8 cellular contexts compared by ENCODE assay signal in genomic region chr11:46117842-46118241, GRCh38. TPM values are rescaled to one million over a fixed set of nuclear protein-coding genes. Genes with fewer than 3 reads are reported as not detected.
DNase-seq lines count a peak whose midpoint lies in the region; ATAC-seq and TF ChIP-seq lines count a peak whose summit lies in the region.

No MANE protein-coding gene starts in this region.

- no peak overlapping the region for H3K18ac ChIP-seq in IMR-90 (ENCODE audit: low read depth, low read length)

- dilution Hi-C loops in IMR-90 (cut with HindIII; ENCODE audit: low sequenced_read_pairs, unreplicated experiment), result no loop called here

- ATAC-seq in IMR-90 (ENCODE audit: low read depth), result no peak
- ATAC-seq in activated naive CD8-positive, alpha-beta T cell treated with anti-CD3 and anti-CD28 coated beads, Interleukin-2, amount 50 U/mL, for 24 hours, result no peak
- ATAC-seq in natural killer cell treated with Interleukin-12 subunit alpha and Interleukin-12 subunit beta and Interleukin-15 and Interleukin-18, amount 100 ng/mL, for 72 hours, result no peak
- ATAC-seq in HG02798 (IDR thresholded peaks at IDR 0.05; ENCODE audit: poor library complexity, unreplicated experiment), result no peak

- CTCF ChIA-PET in IMR-90 (lab: Yijun Ruan, JAX), result interaction anchor here (1.1 to 2.4 kb wide), 2 partner anchors 11 to 153 kb away, joined by 5 to 6 read pairs; no protein-coding TSS in a partner anchor

- H2AFZ ChIP-seq in IMR-90 (replicated peaks; ENCODE audit: low read length, poor library complexity), result no peak overlapping the region

- H3K27me3 ChIP-seq in IMR-90 (ENCODE audit: control insufficient read depth, insufficient read depth, low read length), result no peaks in the 10 kb centered on the region

- H3K4me1 Mint-ChIP-seq in activated naive CD8-positive, alpha-beta T cell treated with anti-CD3 and anti-CD28 coated beads, Interleukin-2, amount 50 U/mL, for 24 hours, result peaks cover 63% of the 10 kb centered on the region
- peaks cover 36 to 55% of the 10 kb centered on the region in 2 donors for H3K4me1 Mint-ChIP-seq in natural killer cell treated with Interleukin-12 subunit alpha and Interleukin-12 subunit beta and Interleukin-15 and Interleukin-18, amount 100 ng/mL, for 72 hours (ENCODE audit: low read depth in 2 of 2)

- no peaks in the 10 kb centered on the region for H3K9me3 ChIP-seq in IMR-90 (ENCODE audit: control insufficient read depth, insufficient read depth, low read length)

- no peak overlapping the region for H2BK20ac ChIP-seq in IMR-90 (ENCODE audit: low read depth, low read length)

- H3K4me2 ChIP-seq in IMR-90 (ENCODE audit: low read depth, low read length), result peak overlapping the region; percentile 25

- peaks cover 2% of the 10 kb centered on the region for H3K36me3 Mint-ChIP-seq in activated naive CD8-positive, alpha-beta T cell treated with anti-CD3 and anti-CD28 coated beads, Interleukin-2, amount 50 U/mL, for 24 hours (ENCODE audit: low read depth)
- H3K36me3 Mint-ChIP-seq in natural killer cell treated with Interleukin-12 subunit alpha and Interleukin-12 subunit beta and Interleukin-15 and Interleukin-18, amount 100 ng/mL, for 72 hours, result peaks cover 6% of the 10 kb centered on the region

- H3K4me3 ChIP-seq in IMR-90 (ENCODE audit: insufficient read depth, low read depth, low read length), result no peak overlapping the region

- no peak overlapping the region for H2BK15ac ChIP-seq in IMR-90 (ENCODE audit: low read depth, low read length)

- no peak for TF ChIP-seq POLR2A in IMR-90 (IDR thresholded peaks at IDR 0.05; ENCODE audit: low read depth, low read length)

- H3K14ac ChIP-seq in IMR-90 (replicated peaks; ENCODE audit: low read depth, low read length), result no peak overlapping the region

- no peak overlapping the region for H2BK5ac ChIP-seq in IMR-90 (ENCODE audit: low read depth, low read length, poor library complexity, severe bottlenecking)

- H3K79me1 ChIP-seq in IMR-90 (ENCODE audit: low read depth in 1 of 2, low read length in 2 of 2), result peaks cover 11 to 36% of the 10 kb centered on the region in 2 experiments; a peak in 3 of 4 replicates

- TF ChIP-seq RAD21 in IMR-90 (IDR thresholded peaks at IDR 0.05; ENCODE audit: low read length), result no peak

- in situ Hi-C loops in IMR-90 (cut with MboI; ENCODE audit: low sequenced_read_pairs), result loop anchor here (25.0 kb wide), 1 partner anchor 194 kb away; no protein-coding TSS in a partner anchor

- H3K9me3 Mint-ChIP-seq in activated naive CD8-positive, alpha-beta T cell treated with anti-CD3 and anti-CD28 coated beads, Interleukin-2, amount 50 U/mL, for 24 hours, result no peaks in the 10 kb centered on the region
- no peaks in the 10 kb centered on the region for H3K9me3 Mint-ChIP-seq in natural killer cell treated with Interleukin-12 subunit alpha and Interleukin-12 subunit beta and Interleukin-15 and Interleukin-18, amount 100 ng/mL, for 72 hours

- no peak overlapping the region for H3K23ac ChIP-seq in IMR-90 (ENCODE audit: low read depth, low read length)

- H3K27ac Mint-ChIP-seq in activated naive CD8-positive, alpha-beta T cell treated with anti-CD3 and anti-CD28 coated beads, Interleukin-2, amount 50 U/mL, for 24 hours, result peak overlapping the region; percentile 93
- H3K27ac Mint-ChIP-seq in natural killer cell treated with Interleukin-12 subunit alpha and Interleukin-12 subunit beta and Interleukin-15 and Interleukin-18, amount 100 ng/mL, for 72 hours, result peak overlapping the region; percentile 96

- H3K36me3 ChIP-seq in IMR-90 (ENCODE audit: control insufficient read depth, insufficient read depth, low read length), result no peaks in the 10 kb centered on the region

- BruUV-seq in IMR-90 (replicated peaks; lab: Mats Ljungman, UMichigan), result no TSS peak

- H3K27me3 Mint-ChIP-seq in activated naive CD8-positive, alpha-beta T cell treated with anti-CD3 and anti-CD28 coated beads, Interleukin-2, amount 50 U/mL, for 24 hours, result no peaks in the 10 kb centered on the region
- H3K27me3 Mint-ChIP-seq in natural killer cell treated with Interleukin-12 subunit alpha and Interleukin-12 subunit beta and Interleukin-15 and Interleukin-18, amount 100 ng/mL, for 72 hours, result no peaks in the 10 kb centered on the region

- H3K9me1 ChIP-seq in IMR-90 (ENCODE audit: insufficient read depth, low read length), result no peaks in the 10 kb centered on the region

- peak overlapping the region; percentile 93 for H3K4me3 Mint-ChIP-seq in activated naive CD8-positive, alpha-beta T cell treated with anti-CD3 and anti-CD28 coated beads, Interleukin-2, amount 50 U/mL, for 24 hours
- peak overlapping the region; percentile 97 for H3K4me3 Mint-ChIP-seq in natural killer cell treated with Interleukin-12 subunit alpha and Interleukin-12 subunit beta and Interleukin-15 and Interleukin-18, amount 100 ng/mL, for 72 hours

- POLR2A ChIA-PET in IMR-90 (lab: Charles Lee; ENCODE audit: unreplicated experiment), result no interaction called here

- H2AK5ac ChIP-seq in IMR-90 (ENCODE audit: low read depth, low read length), result no peak overlapping the region

- DNase-seq in CMK (ENCODE audit: low read depth), result peak; percentile 29
- DNase-seq in IMR-90, result no peak
- DNase-seq in activated naive CD8-positive, alpha-beta T cell treated with anti-CD3 and anti-CD28 coated beads, Interleukin-2, amount 50 U/mL, for 24 hours, result no peak
- DNase-seq in natural killer cell treated with Interleukin-12 subunit alpha and Interleukin-12 subunit beta and Interleukin-15 and Interleukin-18, amount 100 ng/mL, for 72 hours (ENCODE audit: low spot score), result no peak
- no peak for DNase-seq in dermis blood vessel endothelial cell
- DNase-seq in GM20000 (ENCODE audit: low spot score), result no peak
- no peak for DNase-seq in NCI-H226

- H4K5ac ChIP-seq in IMR-90 (ENCODE audit: low read depth, low read length), result no peak overlapping the region

- no peak overlapping the region for H4K91ac ChIP-seq in IMR-90 (ENCODE audit: insufficient read depth, low read depth, low read length)

- TF ChIP-seq CTCF in IMR-90 (conservative IDR thresholded peaks at IDR 0.05; ENCODE audit: low read depth, low read length), result peak; percentile 32; the same call in 1 of the 2 replicates
- TF ChIP-seq CTCF in GM20000 (IDR thresholded peaks at IDR 0.05; ENCODE audit: extremely low read depth, missing control alignments), result no peak

- H3K4ac ChIP-seq in IMR-90 (ENCODE audit: low read depth, low read length), result no peak overlapping the region

- H3K4me1 ChIP-seq in IMR-90 (ENCODE audit: control insufficient read depth, insufficient read depth, low read length), result no peaks in the 10 kb centered on the region

- H4K20me1 ChIP-seq in IMR-90 (ENCODE audit: insufficient read depth, low read length), result peaks cover 36% of the 10 kb centered on the region; the same call in 1 of the 2 replicates

- intact Hi-C loops in IMR-90 (cut with micrococcal nuclease), result loop anchor here (5.0 kb wide), 4 partner anchors 41 to 151 kb away; no protein-coding TSS in a partner anchor

- no peak overlapping the region for H4K8ac ChIP-seq in IMR-90 (ENCODE audit: low read depth in 2 of 2, low read length in 2 of 2)

- no peak overlapping the region for H2BK120ac ChIP-seq in IMR-90 (ENCODE audit: low read depth, low read length)

- H3K56ac ChIP-seq in IMR-90 (ENCODE audit: extremely low read depth, insufficient read depth, low read length), result no peak overlapping the region

- H3K27ac ChIP-seq in IMR-90 (ENCODE audit: insufficient read depth, low read length), result no peak overlapping the region

- H3K9ac ChIP-seq in IMR-90 (ENCODE audit: low read depth, low read length), result no peak overlapping the region

- no peak overlapping the region for H2AK9ac ChIP-seq in IMR-90 (replicated peaks; ENCODE audit: low read depth, low read length, poor library complexity)

TF ChIP-seq in IMR-90, 13 proteins besides CTCF, POLR2A, EP300 and RAD21:
- TF ChIP-seq CEBPB (IDR thresholded peaks at IDR 0.05; ENCODE audit: low read depth, low read length) (no peak), CHD1 (IDR thresholded peaks at IDR 0.05; ENCODE audit: low read depth, low read length) (no peak), SMC3 (IDR thresholded peaks at IDR 0.05; ENCODE audit: low read depth, low read length) (no peak), MXI1 (IDR thresholded peaks at IDR 0.05; ENCODE audit: borderline replicate concordance, low read depth, low read length) (no peak), USF2 (IDR thresholded peaks at IDR 0.05; ENCODE audit: low read depth, low read length) (no peak), RFX5 (IDR thresholded peaks at IDR 0.05; ENCODE audit: low read depth, low read length) (no peak), MAZ (IDR thresholded peaks at IDR 0.05; ENCODE audit: borderline replicate concordance, low read depth, low read length) (no peak), NFE2L2 (IDR thresholded peaks at IDR 0.05; ENCODE audit: low read depth, low read length) (no peak)
- TF ChIP-seq, protein P1, sequence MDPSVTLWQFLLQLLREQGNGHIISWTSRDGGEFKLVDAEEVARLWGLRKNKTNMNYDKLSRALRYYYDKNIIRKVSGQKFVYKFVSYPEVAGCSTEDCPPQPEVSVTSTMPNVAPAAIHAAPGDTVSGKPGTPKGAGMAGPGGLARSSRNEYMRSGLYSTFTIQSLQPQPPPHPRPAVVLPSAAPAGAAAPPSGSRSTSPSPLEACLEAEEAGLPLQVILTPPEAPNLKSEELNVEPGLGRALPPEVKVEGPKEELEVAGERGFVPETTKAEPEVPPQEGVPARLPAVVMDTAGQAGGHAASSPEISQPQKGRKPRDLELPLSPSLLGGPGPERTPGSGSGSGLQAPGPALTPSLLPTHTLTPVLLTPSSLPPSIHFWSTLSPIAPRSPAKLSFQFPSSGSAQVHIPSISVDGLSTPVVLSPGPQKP (IDR thresholded peaks at IDR 0.05; ENCODE audit: borderline replicate concordance, low read depth, low read length), result no peak

RNA-seq across cellular contexts. Expression of gene PHF21A, which starts 3.4 kb away (rescaled TPM):
- total RNA-seq in IMR-90 (2012; rRNA removed) (9.0 and 9.7 TPM in 2 replicates), dermis blood vessel endothelial cell (6.3 and 13.2 TPM in 2 replicates)
- 20.6 and 23.6 TPM in 2 replicates for polyA plus RNA-seq in IMR-90 (2012; rRNA removed)
- polyA plus RNA-seq in IMR-90 (2012; cell fraction: cytosol; rRNA removed), result 10.6 and 13.2 TPM in 2 replicates
- polyA plus RNA-seq in IMR-90 (2012; cell fraction: nucleus; rRNA removed; ENCODE audit: low replicate concordance), result 32.8 and 122 TPM in 2 replicates
- 10 to 100 TPM; 50.3 to 64.3 TPM for total RNA-seq in natural killer cell treated with Interleukin-12 subunit alpha and Interleukin-12 subunit beta and Interleukin-15 and Interleukin-18, amount 100 ng/mL, for 72 hours
